Comparison of ENCODE assay signal across 8 cellular contexts in the genomic region with DNA sequence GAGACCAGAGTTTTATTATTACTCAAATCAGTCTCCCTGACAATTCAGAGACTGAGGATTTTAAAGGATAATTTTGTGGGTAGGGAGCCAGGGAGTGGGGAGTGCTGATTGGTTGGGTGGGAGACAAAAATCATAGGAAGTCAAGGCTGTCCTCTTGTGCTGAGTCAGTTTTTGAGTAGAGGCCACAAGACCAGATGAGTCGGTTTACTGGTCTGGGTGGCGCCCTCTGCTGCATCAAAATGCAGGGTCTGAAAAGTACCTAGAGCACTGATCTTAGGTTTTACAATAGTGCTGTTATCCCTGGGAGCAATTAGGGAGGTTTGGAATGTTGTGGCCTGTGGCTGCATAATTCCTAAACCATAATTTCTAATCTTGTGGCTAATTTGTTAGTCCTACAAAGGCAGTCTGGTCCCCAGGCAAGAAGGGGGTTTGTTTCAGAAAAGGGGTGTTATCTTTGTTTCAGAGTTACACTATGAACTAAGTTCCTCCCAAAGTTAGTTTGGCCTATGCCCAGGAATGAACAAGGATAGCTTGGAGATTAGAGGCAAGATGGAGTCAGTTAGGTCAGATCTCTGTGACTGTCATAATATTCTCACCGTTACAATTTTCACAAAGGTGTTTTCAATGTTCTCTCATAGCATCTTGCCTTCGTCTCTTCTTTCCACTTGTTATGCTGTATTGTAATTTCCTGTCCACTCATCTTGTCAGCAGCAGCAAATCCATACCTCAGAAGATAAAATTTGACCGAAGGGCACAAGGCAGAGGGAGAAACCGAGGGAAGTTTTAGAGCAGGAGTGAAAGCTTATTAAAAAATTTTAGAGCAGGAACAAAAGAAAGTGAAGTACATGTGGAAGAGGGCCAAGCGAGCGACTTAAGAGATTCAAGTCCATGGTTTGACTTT. TPM values are rescaled to one million over a fixed set of nuclear protein-coding genes. Genes with fewer than 3 reads are reported as not detected.
DNase-seq lines count a peak whose midpoint lies in the region; ATAC-seq, FAIRE-seq and TF ChIP-seq lines count a peak whose summit lies in the region.

No MANE protein-coding gene starts in this region.

- H3K27me3 ChIP-seq in endothelial cell of umbilical vein (ENCODE audit: control insufficient read depth in 2 of 2, insufficient read depth in 2 of 2, low read length in 2 of 2): no peaks in the 10 kb centered on the region
- H3K27me3 ChIP-seq in naive thymus-derived CD4-positive, alpha-beta T cell (ENCODE audit: control insufficient read depth in 2 of 2, insufficient read depth in 2 of 2, low read length in 2 of 2): no peaks in the 10 kb centered on the region

- peak; percentile 57 to 64 for TF ChIP-seq CTCF in endothelial cell of umbilical vein (IDR thresholded peaks at IDR 0.05; ENCODE audit: extremely low read depth in 1 of 2, insufficient read depth in 1 of 2, low read depth in 1 of 2, low read length in 2 of 2)

- no peaks in the 10 kb centered on the region for H4K20me1 ChIP-seq in endothelial cell of umbilical vein (replicated peaks; ENCODE audit: control insufficient read depth, extremely low read depth, insufficient read depth, low read length)

- POLR2A ChIA-PET in activated CD4-positive, alpha-beta memory T cell treated with anti-CD3 and anti-CD28 coated beads, Interleukin-2, amount 10 ng/mL, durations not matched to agents 7 days and 5 days (lab: Charles Lee): no interaction called here
- POLR2A ChIA-PET in endothelial cell of umbilical vein (lab: Charles Lee): no interaction called here
- POLR2A ChIA-PET in naive thymus-derived CD4-positive, alpha-beta T cell (lab: Charles Lee): no interaction called here

- peak overlapping the region; percentile 77 for H2AFZ ChIP-seq in endothelial cell of umbilical vein (ENCODE audit: low read depth, low read length)

- peaks cover 31% of the 10 kb centered on the region for H3K4me1 Mint-ChIP-seq in activated CD4-positive, alpha-beta memory T cell treated with anti-CD3 and anti-CD28 coated beads, Interleukin-2, amount 10 ng/mL, durations not matched to agents 7 days and 5 days
- peaks cover 17 to 30% (median 28%) of the 10 kb centered on the region in 7 donors for H3K4me1 Mint-ChIP-seq in naive thymus-derived CD4-positive, alpha-beta T cell

- H3K27ac Mint-ChIP-seq in activated CD4-positive, alpha-beta memory T cell treated with anti-CD3 and anti-CD28 coated beads, Interleukin-2, amount 10 ng/mL, durations not matched to agents 7 days and 5 days: peak overlapping the region; percentile 88
- H3K27ac Mint-ChIP-seq in naive thymus-derived CD4-positive, alpha-beta T cell: peak overlapping the region; percentile 40 to 90 (median 83)

- no peak for TF ChIP-seq POLR2A in endothelial cell of umbilical vein (IDR thresholded peaks at IDR 0.05; ENCODE audit: low read depth, low read length)

- H3K9ac ChIP-seq in endothelial cell of umbilical vein (replicated peaks; ENCODE audit: extremely low read depth, insufficient read depth, low read length): no peak overlapping the region

- DNase-seq in GM04504 (ENCODE audit: low read depth) (peak; percentile 72), NCI-H69 (lab: John Stamatoyannopoulos, UW) (peak; percentile 89), endothelial cell of umbilical vein (ENCODE audit: low read depth, low spot score) (peak; percentile 74), stromal cell of bone marrow (ENCODE audit: low read depth) (peak; percentile 92)
- peak; percentile 74 for DNase-seq in activated CD4-positive, alpha-beta memory T cell treated with anti-CD3 and anti-CD28 coated beads, Interleukin-2, amount 10 ng/mL, durations not matched to agents 7 days and 5 days
- peak; percentile 11 to 56 (median 22) for DNase-seq in naive thymus-derived CD4-positive, alpha-beta T cell

- peaks cover 8% of the 10 kb centered on the region for H3K4me1 ChIP-seq in endothelial cell of umbilical vein (ENCODE audit: control insufficient read depth, extremely low read depth, insufficient read depth, low read length)
- peaks cover 5 to 11% of the 10 kb centered on the region in 2 donors for H3K4me1 ChIP-seq in naive thymus-derived CD4-positive, alpha-beta T cell (ENCODE audit: control insufficient read depth in 2 of 2, insufficient read depth in 2 of 2, low read length in 2 of 2)

- dilution Hi-C loops in endothelial cell of umbilical vein (cut with MboI; ENCODE audit: extremely low pct_ligation_motif_present, low sequenced_read_pairs): no loop called here

- no peaks in the 10 kb centered on the region for H3K79me2 ChIP-seq in endothelial cell of umbilical vein (ENCODE audit: control insufficient read depth, insufficient read depth, low read length)

- CTCF ChIA-PET in activated CD4-positive, alpha-beta memory T cell treated with anti-CD3 and anti-CD28 coated beads, Interleukin-2, amount 10 ng/mL, durations not matched to agents 7 days and 5 days (lab: Charles Lee): interaction anchor here (0.6 to 4.4 kb wide), 13 partner anchors 9 to 355 kb away, joined by 3 to 24 read pairs (median 3); no protein-coding TSS in a partner anchor
- CTCF ChIA-PET in endothelial cell of umbilical vein (lab: Charles Lee): interaction anchor here (0.7 to 6.4 kb wide), 9 partner anchors 10 to 157 kb away, joined by 3 to 32 read pairs (median 4); no protein-coding TSS in a partner anchor
- CTCF ChIA-PET in naive thymus-derived CD4-positive, alpha-beta T cell (lab: Charles Lee): interaction anchor here (0.7 to 1.3 kb wide), 3 partner anchors 9 to 1153 kb away, joined by 3 read pairs; no protein-coding TSS in a partner anchor

- FAIRE-seq in endothelial cell of umbilical vein (lab: Jason Lieb, UNC): peak; percentile 87

- no peaks in the 10 kb centered on the region for H3K36me3 Mint-ChIP-seq in activated CD4-positive, alpha-beta memory T cell treated with anti-CD3 and anti-CD28 coated beads, Interleukin-2, amount 10 ng/mL, durations not matched to agents 7 days and 5 days (ENCODE audit: low read depth)
- no peaks in the 10 kb centered on the region for H3K36me3 Mint-ChIP-seq in naive thymus-derived CD4-positive, alpha-beta T cell

- no peak overlapping the region for H3K4me3 Mint-ChIP-seq in activated CD4-positive, alpha-beta memory T cell treated with anti-CD3 and anti-CD28 coated beads, Interleukin-2, amount 10 ng/mL, durations not matched to agents 7 days and 5 days
- peak overlapping the region in 9 of 10 donors; percentile 7 to 87 (median 71) for H3K4me3 Mint-ChIP-seq in naive thymus-derived CD4-positive, alpha-beta T cell

- no peak overlapping the region for H3K4me2 ChIP-seq in endothelial cell of umbilical vein (ENCODE audit: insufficient read depth, low read length)

- no peaks in the 10 kb centered on the region for H3K9me3 Mint-ChIP-seq in activated CD4-positive, alpha-beta memory T cell treated with anti-CD3 and anti-CD28 coated beads, Interleukin-2, amount 10 ng/mL, durations not matched to agents 7 days and 5 days
- no peaks in the 10 kb centered on the region for H3K9me3 Mint-ChIP-seq in naive thymus-derived CD4-positive, alpha-beta T cell

- intact Hi-C loops in endothelial cell of umbilical vein (cut with micrococcal nuclease): loop anchor here (1.0 kb wide), 5 partner anchors 30 to 156 kb away; no protein-coding TSS in a partner anchor
- intact Hi-C loops in naive thymus-derived CD4-positive, alpha-beta T cell (cut with micrococcal nuclease): loop anchor here (1.0 to 2.0 kb wide), 5 partner anchors 31 to 102 kb away; partner anchors contain the start of gene CLINT1 (in 1 of the 2)

- H3K9me3 ChIP-seq in endothelial cell of umbilical vein (replicated peaks; ENCODE audit: control insufficient read depth, insufficient read depth, low read length): no peaks in the 10 kb centered on the region
- no peaks in the 10 kb centered on the region for H3K9me3 ChIP-seq in naive thymus-derived CD4-positive, alpha-beta T cell (ENCODE audit: control insufficient read depth in 2 of 3, low read length in 3 of 3)

- H3K27ac ChIP-seq in endothelial cell of umbilical vein (ENCODE audit: insufficient read depth, low read depth, low read length): no peak overlapping the region
- peak overlapping the region; percentile 31 for H3K27ac ChIP-seq in naive thymus-derived CD4-positive, alpha-beta T cell (ENCODE audit: low read depth, low read length)

- H3K4me3 ChIP-seq in endothelial cell of umbilical vein (replicated peaks in 1 of 3; ENCODE audit: insufficient read depth in 1 of 3, low read depth in 1 of 3, low read length in 3 of 3): no peak overlapping the region
- no peak overlapping the region for H3K4me3 ChIP-seq in naive thymus-derived CD4-positive, alpha-beta T cell (ENCODE audit: low read length)

- H3K36me3 ChIP-seq in endothelial cell of umbilical vein (ENCODE audit: control insufficient read depth in 2 of 2, extremely low read depth in 1 of 2, insufficient read depth in 2 of 2, low read length in 2 of 2): no peaks in the 10 kb centered on the region
- H3K36me3 ChIP-seq in naive thymus-derived CD4-positive, alpha-beta T cell (ENCODE audit: control insufficient read depth in 2 of 3, insufficient read depth in 3 of 3, low read length in 3 of 3): no peaks in the 10 kb centered on the region

- no peaks in the 10 kb centered on the region for H3K27me3 Mint-ChIP-seq in activated CD4-positive, alpha-beta memory T cell treated with anti-CD3 and anti-CD28 coated beads, Interleukin-2, amount 10 ng/mL, durations not matched to agents 7 days and 5 days
- no peaks in the 10 kb centered on the region for H3K27me3 Mint-ChIP-seq in naive thymus-derived CD4-positive, alpha-beta T cell

- no peaks in the 10 kb centered on the region for H3K9me1 ChIP-seq in endothelial cell of umbilical vein (replicated peaks; ENCODE audit: control insufficient read depth, extremely low read depth, insufficient read depth, low read length)

- no TSS peak for BruUV-seq in endothelial cell of umbilical vein (replicated peaks; lab: Mats Ljungman, UMichigan)

- ATAC-seq in HG02642 (IDR thresholded peaks at IDR 0.05; ENCODE audit: poor library complexity, unreplicated experiment) (peak; percentile 64), GM21360 (IDR thresholded peaks at IDR 0.05; ENCODE audit: unreplicated experiment) (no peak)
- ATAC-seq in naive thymus-derived CD4-positive, alpha-beta T cell: peak; percentile 75

TF ChIP-seq in endothelial cell of umbilical vein, 7 proteins besides CTCF, POLR2A, EP300 and RAD21 (continues in another document):
- TF ChIP-seq MYC (IDR thresholded peaks at IDR 0.05; ENCODE audit: low read depth, low read length): no peak

RNA-seq across cellular contexts. Expression of gene CLINT1, which starts 59.2 kb away (rescaled TPM):
- 10 to 100 TPM; 64.9 to 68.6 TPM for total RNA-seq in activated CD4-positive, alpha-beta memory T cell treated with anti-CD3 and anti-CD28 coated beads, Interleukin-2, amount 10 ng/mL, durations not matched to agents 7 days and 5 days
- 76.6 and 79.6 TPM in 2 replicates for total RNA-seq in endothelial cell of umbilical vein
- 152 and 158 TPM in 2 replicates for polyA plus RNA-seq in endothelial cell of umbilical vein
- 106 and 108 TPM in 2 replicates for polyA plus RNA-seq in endothelial cell of umbilical vein (2011; cell fraction: cytosol; rRNA removed)
- 214 and 224 TPM in 2 replicates for polyA plus RNA-seq in endothelial cell of umbilical vein (2011; cell fraction: nucleus; rRNA removed)
- 56.2 and 72.0 TPM in 2 replicates for polyA plus RNA-seq in endothelial cell of umbilical vein (2012)
- 298 and 328 TPM in 2 replicates for polyA minus RNA-seq in endothelial cell of umbilical vein
- polyA minus RNA-seq in endothelial cell of umbilical vein (2011; cell fraction: cytosol; rRNA and poly(A)+ RNA removed): 81.1 TPM
- 91.0 and 123 TPM in 2 replicates for polyA minus RNA-seq in endothelial cell of umbilical vein (2011; cell fraction: nucleus; rRNA and poly(A)+ RNA removed)
- total RNA-seq in naive thymus-derived CD4-positive, alpha-beta T cell: 10 to 100 TPM; 58.8 to 94.2 (median 74.0) TPM
- 10 to 100 TPM; 57.5 to 85.6 TPM for polyA plus RNA-seq in naive thymus-derived CD4-positive, alpha-beta T cell

Comparison
In these comparisons a context has a peak if more than half of its experiments do, and no peak if none do; other contexts are left out.
1. DNase-seq: peak in every context shown above with its lines; median percentile 92 in stromal cell of bone marrow; 89 in NCI-H69; 74 in activated CD4-positive, alpha-beta memory T cell treated with anti-CD3 and anti-CD28 coated beads, Interleukin-2, amount 10 ng/mL, durations not matched to agents 7 days and 5 days; 74 in endothelial cell of umbilical vein; 72 in GM04504; 22 in naive thymus-derived CD4-positive, alpha-beta T cell.